In genomic region chr16:68356249-68356918, GRCh38 we compare ENCODE assay signal across 9 cellular contexts. TPM values are rescaled to one million over a fixed set of nuclear protein-coding genes. Genes with fewer than 3 reads are reported as not detected.
DNase-seq lines count a peak whose midpoint lies in the region; ATAC-seq and TF ChIP-seq lines count a peak whose summit lies in the region.
"Had no signal": no experiment of that assay in that cellular context is flagged by ENCODE, and none has a peak within 500 bp of the region (broad histone marks: within the 10 kb centered on the region; RNA-seq: fewer than 3 reads in every experiment).

No MANE protein-coding gene starts in this region.

- peak overlapping the region; percentile 43 for H3K4me3 Mint-ChIP-seq in activated CD4-positive, alpha-beta memory T cell treated with anti-CD3 and anti-CD28 coated beads, Interleukin-2, amount 10 ng/mL, durations not matched to agents 7 days and 5 days
- H3K4me3 Mint-ChIP-seq in osteocyte (ENCODE audit: unreplicated experiment) = no peak overlapping the region

- no peak overlapping the region for H3K27ac ChIP-seq in right atrium auricular region
- H3K27ac ChIP-seq in layer of hippocampus (ENCODE audit: low read depth, low read length) = peak overlapping the region; percentile 30
- H3K27ac ChIP-seq: A549 had no signal

- H3K36me3 ChIP-seq in right atrium auricular region = peaks cover 68% of the 10 kb centered on the region

- no peaks in the 10 kb centered on the region for H3K4me1 ChIP-seq in right atrium auricular region
- H3K4me1 ChIP-seq: A549 had no signal

- H3K4me3 ChIP-seq in right atrium auricular region = no peak overlapping the region
- H3K4me3 ChIP-seq: A549 had no signal

- TF ChIP-seq CTCF in right atrium auricular region (IDR thresholded peaks at IDR 0.05) (no peak), osteocyte (IDR thresholded peaks at IDR 0.05) (no peak)

- peaks cover 70% of the 10 kb centered on the region for H3K36me3 Mint-ChIP-seq in activated CD4-positive, alpha-beta memory T cell treated with anti-CD3 and anti-CD28 coated beads, Interleukin-2, amount 10 ng/mL, durations not matched to agents 7 days and 5 days (ENCODE audit: low read depth)
- H3K36me3 Mint-ChIP-seq in osteocyte (ENCODE audit: unreplicated experiment) = peaks cover 21% of the 10 kb centered on the region

- no peaks in the 10 kb centered on the region for H3K9me3 Mint-ChIP-seq in activated CD4-positive, alpha-beta memory T cell treated with anti-CD3 and anti-CD28 coated beads, Interleukin-2, amount 10 ng/mL, durations not matched to agents 7 days and 5 days
- no peaks in the 10 kb centered on the region for H3K9me3 Mint-ChIP-seq in osteocyte (ENCODE audit: unreplicated experiment)

- POLR2A ChIA-PET in activated CD4-positive, alpha-beta memory T cell treated with anti-CD3 and anti-CD28 coated beads, Interleukin-2, amount 10 ng/mL, durations not matched to agents 7 days and 5 days (lab: Charles Lee) = interaction anchor here (0.6 to 3.5 kb wide), 15 partner anchors 10 to 464 kb away, joined by 3 to 17 read pairs (median 4); partner anchors contain the start of genes PRMT7, SLC7A6 and SLC7A6OS

- CTCF ChIA-PET in activated CD4-positive, alpha-beta memory T cell treated with anti-CD3 and anti-CD28 coated beads, Interleukin-2, amount 10 ng/mL, durations not matched to agents 7 days and 5 days (lab: Charles Lee) = interaction anchor here (0.7 to 3.6 kb wide), 8 partner anchors 8 to 165 kb away, joined by 3 to 26 read pairs (median 6); partner anchors contain the start of gene SLC7A6

- ATAC-seq in Right ventricle myocardium inferior = peak; percentile 16
- peak; percentile 66 for ATAC-seq in HG03520 (IDR thresholded peaks at IDR 0.05; ENCODE audit: unreplicated experiment)

- H3K27me3 ChIP-seq in right atrium auricular region (no peaks in the 10 kb centered on the region), layer of hippocampus (ENCODE audit: control insufficient read depth, insufficient read depth, low read length) (no peaks in the 10 kb centered on the region)

- DNase-seq in Right ventricle myocardium inferior (ENCODE audit: missing footprints) (peak; percentile 59), right atrium auricular region (ENCODE audit: low spot score) (no peak), osteocyte (ENCODE audit: extremely low spot score, unreplicated experiment) (no peak), NCI-H2171 treated with DMSO at 0.1 percent for 48 hours (lab: John Stamatoyannopoulos, UW) (no peak), glomerular visceral epithelial cell (ENCODE audit: extremely low spot score) (no peak)
- peak; percentile 87 for DNase-seq in activated CD4-positive, alpha-beta memory T cell treated with anti-CD3 and anti-CD28 coated beads, Interleukin-2, amount 10 ng/mL, durations not matched to agents 7 days and 5 days

- peak overlapping the region; percentile 18 for H3K27ac Mint-ChIP-seq in activated CD4-positive, alpha-beta memory T cell treated with anti-CD3 and anti-CD28 coated beads, Interleukin-2, amount 10 ng/mL, durations not matched to agents 7 days and 5 days
- no peak overlapping the region for H3K27ac Mint-ChIP-seq in osteocyte (ENCODE audit: unreplicated experiment)

- no peaks in the 10 kb centered on the region for H3K27me3 Mint-ChIP-seq in activated CD4-positive, alpha-beta memory T cell treated with anti-CD3 and anti-CD28 coated beads, Interleukin-2, amount 10 ng/mL, durations not matched to agents 7 days and 5 days
- H3K27me3 Mint-ChIP-seq in osteocyte (ENCODE audit: unreplicated experiment) = no peaks in the 10 kb centered on the region

- H3K9me3 ChIP-seq in right atrium auricular region = no peaks in the 10 kb centered on the region
- H3K9me3 ChIP-seq: A549 had no signal

- intact Hi-C loops in Right ventricle myocardium inferior (cut with DNase I) = no loop called here

- H3K4me1 Mint-ChIP-seq in activated CD4-positive, alpha-beta memory T cell treated with anti-CD3 and anti-CD28 coated beads, Interleukin-2, amount 10 ng/mL, durations not matched to agents 7 days and 5 days = peaks cover 36% of the 10 kb centered on the region
- H3K4me1 Mint-ChIP-seq in osteocyte (ENCODE audit: unreplicated experiment) = no peaks in the 10 kb centered on the region

RNA-seq across cellular contexts. Expression of gene PRMT7, which starts 45.6 kb away (rescaled TPM):
- total RNA-seq in Right ventricle myocardium inferior (28.9 TPM), right atrium auricular region (10 to 100 TPM; 24.5 to 35.7 TPM), osteocyte (38.4 and 43.5 TPM in 2 replicates)
- 10 to 100 TPM; 50.4 to 52.2 TPM for total RNA-seq in activated CD4-positive, alpha-beta memory T cell treated with anti-CD3 and anti-CD28 coated beads, Interleukin-2, amount 10 ng/mL, durations not matched to agents 7 days and 5 days

RNA-seq across cellular contexts. Expression of gene SLC7A6OS, which starts 45.6 kb away (rescaled TPM):
- total RNA-seq in Right ventricle myocardium inferior (12.4 TPM), right atrium auricular region (1 to 10 TPM; 6.8 to 8.6 TPM), osteocyte (14.2 and 18.4 TPM in 2 replicates)
- 10 to 100 TPM; 30.4 to 31.2 TPM for total RNA-seq in activated CD4-positive, alpha-beta memory T cell treated with anti-CD3 and anti-CD28 coated beads, Interleukin-2, amount 10 ng/mL, durations not matched to agents 7 days and 5 days

Comparison
In these comparisons a context has a peak if more than half of its experiments do, and no peak if none do; other contexts are left out.
1. DNase-seq: peak in Right ventricle myocardium inferior (single experiment) and activated CD4-positive, alpha-beta memory T cell treated with anti-CD3 and anti-CD28 coated beads, Interleukin-2, amount 10 ng/mL, durations not matched to agents 7 days and 5 days (single experiment); none in right atrium auricular region (single experiment), osteocyte (single experiment), NCI-H2171 treated with DMSO at 0.1 percent for 48 hours (single experiment) and glomerular visceral epithelial cell (single experiment).